Comparison of ENCODE assay signal across 13 cellular contexts in genomic region chr3:49278548-49278947, GRCh38. TPM values are rescaled to one million over a fixed set of nuclear protein-coding genes. Genes with fewer than 3 reads are reported as not detected.
A peak's percentile ranks its signal among the peaks of the same experiment; 100 is the strongest.
DNase-seq lines count a peak whose midpoint lies in the region; ATAC-seq and TF ChIP-seq lines count a peak whose summit lies in the region.
"Had no signal": no experiment of that assay in that cellular context is flagged by ENCODE, and none has a peak within 500 bp of the region (broad histone marks: within the 10 kb centered on the region; RNA-seq: fewer than 3 reads in every experiment).

No MANE protein-coding gene starts in this region.

- 49 to 57% methylated on average over 4 of the region's 4 CpGs for WGBS in GM23248 (ENCODE audit: low coverage in 1 of 2, low lambda C conversion rate in 2 of 2, missing lambda C conversion rate in 2 of 2), 2 experiments
- WGBS in stomach, 5 donors, result 26 to 44% (median 37%) methylated on average over 4 of the region's 4 CpGs

- POLR2A ChIA-PET in activated CD8-positive, alpha-beta T cell treated with anti-CD3 and anti-CD28 coated beads for 36 hours (lab: Charles Lee), result interaction anchor here (1.4 to 1.6 kb wide), 2 partner anchors 61 to 107 kb away, joined by 3 to 4 read pairs; partner anchors contain the start of genes KLHDC8B and USP4

- TF ChIP-seq CTCF in activated CD8-positive, alpha-beta T cell treated with anti-CD3 and anti-CD28 coated beads for 36 hours (IDR thresholded peaks at IDR 0.05), result no peak
- TF ChIP-seq CTCF in stomach (IDR thresholded peaks at IDR 0.05), result no peak

- H3K27ac Mint-ChIP-seq in activated CD8-positive, alpha-beta T cell treated with anti-CD3 and anti-CD28 coated beads for 36 hours, result peak overlapping the region; percentile 89
- H3K27ac Mint-ChIP-seq: mesothelial cell of epicardium had no signal

- H3K4me3 ChIP-seq in GM23248 (no peak overlapping the region), stomach (no peak overlapping the region)

- DNase-seq in GM23248 (no peak), stomach (no peak), NCI-H2107 treated with DMSO at 0.1 percent for 48 hours (lab: John Stamatoyannopoulos, UW; ENCODE audit: unreplicated experiment) (no peak), NCI-H1436 treated with DMSO at 0.1 percent for 48 hours (lab: John Stamatoyannopoulos, UW) (no peak)
- DNase-seq in activated CD8-positive, alpha-beta T cell treated with anti-CD3 and anti-CD28 coated beads for 36 hours, result no peak
- DNase-seq: central memory CD4-positive, alpha-beta T cell; DMS79 treated with DMSO at 0.1 percent for 48 hours; MV-4-11; NCI-H526 treated with DMSO at 0.1 percent for 48 hours had no signal

- H3K4me1 ChIP-seq in GM23248 (ENCODE audit: insufficient read depth) (peaks cover 29% of the 10 kb centered on the region), stomach (peaks cover 18 to 42% (median 34%) of the 10 kb centered on the region in 4 donors)

- no peaks in the 10 kb centered on the region for H3K9me3 ChIP-seq in GM23248 (ENCODE audit: low read depth)
- H3K9me3 ChIP-seq in stomach, result no peaks in the 10 kb centered on the region

- no peak overlapping the region; the same call in 1 of the 2 replicates for H3K9ac ChIP-seq in GM23248

- H3K4me1 Mint-ChIP-seq in activated CD8-positive, alpha-beta T cell treated with anti-CD3 and anti-CD28 coated beads for 36 hours (ENCODE audit: low read depth), result peaks cover 30% of the 10 kb centered on the region
- H3K4me1 Mint-ChIP-seq: mesothelial cell of epicardium had no signal

- H3K9me3 Mint-ChIP-seq in activated CD8-positive, alpha-beta T cell treated with anti-CD3 and anti-CD28 coated beads for 36 hours, result no peaks in the 10 kb centered on the region
- H3K9me3 Mint-ChIP-seq: mesothelial cell of epicardium had no signal

- no peak for ATAC-seq in activated CD8-positive, alpha-beta T cell treated with anti-CD3 and anti-CD28 coated beads for 36 hours
- ATAC-seq in HG02678 (IDR thresholded peaks at IDR 0.05; ENCODE audit: unreplicated experiment), result no peak
- ATAC-seq: SK-N-SH treated with all-trans-retinoic acid at 6 μM for 48 hours had no signal

- CTCF ChIA-PET in activated CD8-positive, alpha-beta T cell treated with anti-CD3 and anti-CD28 coated beads for 36 hours (lab: Charles Lee), result interaction anchor here (0.6 to 2.4 kb wide), 6 partner anchors 18 to 291 kb away, joined by 3 to 12 read pairs (median 4); partner anchors contain the start of genes KLHDC8B and USP4

- no peak for TF ChIP-seq POLR2A in stomach (IDR thresholded peaks at IDR 0.05)

- no peak overlapping the region for H3K4me2 ChIP-seq in GM23248 (ENCODE audit: unreplicated experiment)

- H3K27ac ChIP-seq in GM23248, result peak overlapping the region; percentile 66
- peak overlapping the region; percentile 27 for H3K27ac ChIP-seq in layer of hippocampus (ENCODE audit: low read depth, low read length)
- H3K27ac ChIP-seq in stomach, result peak overlapping the region in 4 of 5 donors; percentile 93 to 96 (median 96)

- H3K9me2 ChIP-seq in GM23248 (ENCODE audit: insufficient read depth), result no peaks in the 10 kb centered on the region

- no peaks in the 10 kb centered on the region for H3K79me2 ChIP-seq in GM23248 (ENCODE audit: insufficient read depth)

- in situ Hi-C loops in GM23248 (cut with MboI), result no loop called here

- peaks cover 37% of the 10 kb centered on the region for H3F3A ChIP-seq in GM23248 (ENCODE audit: insufficient read depth)

- no peaks in the 10 kb centered on the region for H3K27me3 ChIP-seq in GM23248 (replicated peaks; ENCODE audit: insufficient read depth)
- H3K27me3 ChIP-seq in layer of hippocampus (ENCODE audit: control insufficient read depth, insufficient read depth, low read length), result no peaks in the 10 kb centered on the region
- no peaks in the 10 kb centered on the region for H3K27me3 ChIP-seq in stomach

- peaks cover 9% of the 10 kb centered on the region for H3K36me3 ChIP-seq in GM23248 (ENCODE audit: low read depth)
- H3K36me3 ChIP-seq in stomach, result peaks cover 26 to 58% (median 57%) of the 10 kb centered on the region in 4 donors

- H3K36me3 Mint-ChIP-seq in activated CD8-positive, alpha-beta T cell treated with anti-CD3 and anti-CD28 coated beads for 36 hours (ENCODE audit: low read depth), result peaks cover 42% of the 10 kb centered on the region

- TF ChIP-seq EP300 in stomach (IDR thresholded peaks at IDR 0.05), result no peak

- no peak overlapping the region for H3K4me3 Mint-ChIP-seq in activated CD8-positive, alpha-beta T cell treated with anti-CD3 and anti-CD28 coated beads for 36 hours
- H3K4me3 Mint-ChIP-seq: mesothelial cell of epicardium had no signal

- no peaks in the 10 kb centered on the region for H4K20me1 ChIP-seq in GM23248 (ENCODE audit: insufficient read depth)

- no peaks in the 10 kb centered on the region for H3K27me3 Mint-ChIP-seq in activated CD8-positive, alpha-beta T cell treated with anti-CD3 and anti-CD28 coated beads for 36 hours

- no peak overlapping the region for H2AFZ ChIP-seq in GM23248

- intact Hi-C loops in activated CD8-positive, alpha-beta T cell treated with anti-CD3 and anti-CD28 coated beads for 36 hours (cut with micrococcal nuclease), result no loop called here
- intact Hi-C loops in stomach (cut with DNase I; ENCODE audit: low total_unique reads), result no loop called here

RNA-seq across cellular contexts. Expression of gene C3orf62, which starts 1.5 kb away (rescaled TPM):
- total RNA-seq in GM23248 (2014; rRNA removed; shearing (Covaris generic)), result 0.25 and 2.9 TPM in 2 replicates
- 1.5 and 1.6 TPM in 2 replicates for polyA plus RNA-seq in GM23248 (2016; fragmentation: Nextera tagmentation; extraction: Ambion mirVana)
- total RNA-seq in activated CD8-positive, alpha-beta T cell treated with anti-CD3 and anti-CD28 coated beads for 36 hours, result 1 to 10 TPM; 3.4 to 3.7 TPM
- 10 to 100 TPM in 1 of 5 donors, 1 to 10 TPM in 4; 2.7 to 32.7 (median 3.9) TPM for total RNA-seq in stomach
- polyA plus RNA-seq in stomach, result 1 to 10 TPM; 1.7 to 7.6 (median 2.5) TPM

Comparison
In these comparisons a context has a peak if more than half of its experiments do, and no peak if none do; other contexts are left out.
1. H3K27ac ChIP-seq: peak in every context shown above with its lines; median percentile 96 in stomach; 66 in GM23248; 27 in layer of hippocampus.